In the genomic region with DNA sequence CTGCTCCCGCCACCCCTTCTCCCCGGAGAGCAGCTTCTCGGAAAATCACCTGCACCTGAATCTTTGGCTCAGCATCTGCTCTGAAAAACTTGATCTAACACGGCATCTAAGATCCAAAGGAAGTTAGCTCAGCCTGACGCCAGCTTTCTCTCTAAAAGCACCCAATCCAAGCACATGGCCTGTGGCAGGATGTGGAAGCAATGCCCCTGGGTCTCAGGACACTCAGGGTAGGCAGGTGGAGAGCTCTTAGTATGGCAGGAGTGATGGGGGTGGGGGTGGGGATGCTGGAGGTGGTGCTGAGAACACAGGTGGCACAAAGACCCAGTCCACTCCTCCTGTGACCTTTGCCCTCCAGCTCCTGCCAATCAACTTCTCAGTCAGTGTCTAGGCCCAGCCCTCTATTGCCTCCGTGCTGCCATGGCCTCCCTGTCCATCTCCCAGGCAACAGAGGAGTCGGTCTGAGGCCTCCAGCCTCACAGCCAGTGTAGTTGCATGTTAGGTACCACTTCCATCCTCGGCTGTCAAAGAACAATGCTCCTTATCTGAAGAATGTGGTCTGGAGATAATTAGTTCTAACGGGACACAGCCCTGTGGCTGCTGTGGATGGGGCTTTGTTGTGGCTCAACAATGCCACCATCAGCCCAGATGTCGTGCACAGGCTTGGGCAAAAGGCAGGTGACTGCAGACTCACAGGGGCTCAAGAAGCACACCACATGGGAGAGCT, we compare ENCODE assay signal across 19 cellular contexts.
DNase-seq lines count a peak whose midpoint lies in the region; ATAC-seq and TF ChIP-seq lines count a peak whose summit lies in the region.
"Had no signal": no experiment of that assay in that cellular context is flagged by ENCODE, and none has a peak within 500 bp of the region (broad histone marks: within the 10 kb centered on the region; RNA-seq: fewer than 3 reads in every experiment).

No MANE protein-coding gene starts in this region.

- POLR2A ChIA-PET in OCI-LY7 (lab: Charles Lee) = interaction anchor here (0.5 kb wide), 1 partner anchor 795 kb away, joined by 3 read pairs; no protein-coding TSS in a partner anchor

- no peaks in the 10 kb centered on the region for H3K9me3 Mint-ChIP-seq in effector memory CD8-positive, alpha-beta T cell
- H3K9me3 Mint-ChIP-seq in stimulated activated effector memory CD8-positive, alpha-beta T cell treated with anti-CD3 and anti-CD28 coated beads, Interleukin-12 subunit alpha, Interleukin-12 subunit beta, amount 100 ng/mL, for 72 hours = peaks cover 5% of the 10 kb centered on the region
- H3K9me3 Mint-ChIP-seq in endothelial cell (ENCODE audit: unreplicated experiment) = peaks cover 10% of the 10 kb centered on the region

- CTCF ChIA-PET in OCI-LY7 (lab: Charles Lee; ENCODE audit: unreplicated experiment) = interaction anchor here (0.6 kb wide), 1 partner anchor 821 kb away, joined by 4 read pairs; no protein-coding TSS in a partner anchor

- ATAC-seq in heart right ventricle (peak in 7 of 8 donors; percentile 23 to 62 (median 47)), left cardiac atrium (no peak), left colon (no peak)
- ATAC-seq in effector memory CD8-positive, alpha-beta T cell (replicated peaks) = peak; percentile 53
- no peak for ATAC-seq in stimulated activated effector memory CD8-positive, alpha-beta T cell treated with anti-CD3 and anti-CD28 coated beads, Interleukin-12 subunit alpha, Interleukin-12 subunit beta, amount 100 ng/mL, for 72 hours
- ATAC-seq: activated naive CD4-positive, alpha-beta T cell treated with anti-CD3 and anti-CD28 coated beads, Interleukin-2, amount 50 U/mL, for 72 hours had no signal

- H3K9me3 ChIP-seq in heart right ventricle (peaks cover 0 to 21% (median 7%) of the 10 kb centered on the region in 11 donors), OCI-LY7 (ENCODE audit: low read length) (no peaks in the 10 kb centered on the region)
- H3K9me3 ChIP-seq: HAP-1, prostate gland had no signal

- no TSS peak for BruUV-seq in OCI-LY7 (replicated peaks; lab: Mats Ljungman, UMichigan)

- H3K4me1 Mint-ChIP-seq in effector memory CD8-positive, alpha-beta T cell (ENCODE audit: low read depth in 2 of 2) = peaks cover 24 to 28% of the 10 kb centered on the region in 2 donors
- H3K4me1 Mint-ChIP-seq in stimulated activated effector memory CD8-positive, alpha-beta T cell treated with anti-CD3 and anti-CD28 coated beads, Interleukin-12 subunit alpha, Interleukin-12 subunit beta, amount 100 ng/mL, for 72 hours = peaks cover 29% of the 10 kb centered on the region
- peaks cover 4% of the 10 kb centered on the region for H3K4me1 Mint-ChIP-seq in endothelial cell (ENCODE audit: unreplicated experiment)

- peak overlapping the region; percentile 28 to 87 for H3K27ac Mint-ChIP-seq in effector memory CD8-positive, alpha-beta T cell
- H3K27ac Mint-ChIP-seq in stimulated activated effector memory CD8-positive, alpha-beta T cell treated with anti-CD3 and anti-CD28 coated beads, Interleukin-12 subunit alpha, Interleukin-12 subunit beta, amount 100 ng/mL, for 72 hours = peak overlapping the region; percentile 3
- no peak overlapping the region for H3K27ac Mint-ChIP-seq in endothelial cell (ENCODE audit: unreplicated experiment)

- H3K27me3 Mint-ChIP-seq in effector memory CD8-positive, alpha-beta T cell = peaks cover 5 to 9% of the 10 kb centered on the region in 2 donors
- H3K27me3 Mint-ChIP-seq in endothelial cell (ENCODE audit: unreplicated experiment) = peaks cover 10% of the 10 kb centered on the region

- TF ChIP-seq CTCF in heart right ventricle (IDR thresholded peaks at IDR 0.05) = peak in 2 of 9 donors; percentile 18 to 21
- peak; percentile 33; the same call in 1 of the 2 replicates for TF ChIP-seq CTCF in OCI-LY7 (conservative IDR thresholded peaks at IDR 0.05; ENCODE audit: low read length)
- no peak for TF ChIP-seq CTCF in endothelial cell (IDR thresholded peaks at IDR 0.05; ENCODE audit: unreplicated experiment)

- no peak overlapping the region for H3K27ac ChIP-seq in heart right ventricle
- no peak overlapping the region for H3K27ac ChIP-seq in OCI-LY7 (ENCODE audit: low read depth, low read length, poor library complexity, severe bottlenecking)
- no peak overlapping the region for H3K27ac ChIP-seq in caudate nucleus (ENCODE audit: low read depth, low read length)
- H3K27ac ChIP-seq: epithelial cell of prostate, prostate gland, suprapubic skin had no signal

- intact Hi-C loops in heart right ventricle (cut with DNase I) = loop anchor here in 1 of 10 donors (10.0 kb wide), 1 partner anchor 265 kb away; the partner anchor contains the start of gene KIF26A
- intact Hi-C loops in left cardiac atrium (cut with DNase I) = no loop called here
- intact Hi-C loops in OCI-LY7 (cut with micrococcal nuclease; ENCODE audit: unreplicated experiment) = no loop called here
- intact Hi-C loops in left colon (cut with DNase I, micrococcal nuclease) = no loop called here

- H3K27me3 ChIP-seq in heart right ventricle = peaks cover 0 to 3% (median 0%) of the 10 kb centered on the region in 7 donors

- no peak overlapping the region for H3K4me3 ChIP-seq in heart right ventricle
- H3K4me3 ChIP-seq in OCI-LY7 (ENCODE audit: low read depth, low read length, poor library complexity, severe bottlenecking) = no peak overlapping the region
- H3K4me3 ChIP-seq: HAP-1, prostate gland, suprapubic skin had no signal

- 49 to 53% methylated on average over 10 of the region's 10 CpGs for WGBS in heart right ventricle, 2 donors

- no peak overlapping the region for H2AFZ ChIP-seq in OCI-LY7 (ENCODE audit: low read length)

- peak overlapping the region in 1 of 2 donors; percentile 19 for H3K4me3 Mint-ChIP-seq in effector memory CD8-positive, alpha-beta T cell
- H3K4me3 Mint-ChIP-seq in stimulated activated effector memory CD8-positive, alpha-beta T cell treated with anti-CD3 and anti-CD28 coated beads, Interleukin-12 subunit alpha, Interleukin-12 subunit beta, amount 100 ng/mL, for 72 hours = no peak overlapping the region
- H3K4me3 Mint-ChIP-seq in endothelial cell (ENCODE audit: unreplicated experiment) = no peak overlapping the region

- H3K9me2 ChIP-seq in OCI-LY7 (ENCODE audit: insufficient read depth, low read length) = no peaks in the 10 kb centered on the region

- H3K36me3 ChIP-seq in heart right ventricle (no peaks in the 10 kb centered on the region), OCI-LY7 (ENCODE audit: insufficient read depth, low read length) (no peaks in the 10 kb centered on the region)
- H3K36me3 ChIP-seq: HAP-1, prostate gland, suprapubic skin had no signal

- no peaks in the 10 kb centered on the region for H3K36me3 Mint-ChIP-seq in effector memory CD8-positive, alpha-beta T cell (ENCODE audit: insufficient read depth)
- no peaks in the 10 kb centered on the region for H3K36me3 Mint-ChIP-seq in stimulated activated effector memory CD8-positive, alpha-beta T cell treated with anti-CD3 and anti-CD28 coated beads, Interleukin-12 subunit alpha, Interleukin-12 subunit beta, amount 100 ng/mL, for 72 hours
- peaks cover 17% of the 10 kb centered on the region for H3K36me3 Mint-ChIP-seq in endothelial cell (ENCODE audit: low read depth, unreplicated experiment)

- DNase-seq in heart right ventricle (no peak), left cardiac atrium (no peak), OCI-LY7 (ENCODE audit: low spot score) (peak; percentile 17), left colon (no peak), endothelial cell (ENCODE audit: low spot score) (no peak), caudate nucleus (lab: John Stamatoyannopoulos, UW) (no peak)
- DNase-seq in effector memory CD8-positive, alpha-beta T cell = no peak
- DNase-seq in stimulated activated effector memory CD8-positive, alpha-beta T cell treated with anti-CD3 and anti-CD28 coated beads, Interleukin-12 subunit alpha, Interleukin-12 subunit beta, amount 100 ng/mL, for 72 hours (ENCODE audit: low spot score in 2 of 2) = peak in 1 of 2 donors; percentile 37
- DNase-seq: activated CD8-positive, alpha-beta memory T cell treated with anti-CD3 and anti-CD28 coated beads for 24 hours; Kasumi-1; midbrain; NCI-H1694; NCI-H82; stimulated activated CD4-positive, alpha-beta T cell treated with anti-CD3 and anti-CD28 coated beads, Interleukin-15, amount 100 ng/mL, for 24 hours had no signal

- peaks cover 1 to 22% (median 12%) of the 10 kb centered on the region in 9 donors for H3K4me1 ChIP-seq in heart right ventricle
- H3K4me1 ChIP-seq in OCI-LY7 (ENCODE audit: insufficient read depth, low read length, poor library complexity, severe bottlenecking) = peaks cover 21% of the 10 kb centered on the region
- H3K4me1 ChIP-seq: HAP-1, prostate gland had no signal

- no peaks in the 10 kb centered on the region for H4K20me1 ChIP-seq in OCI-LY7 (ENCODE audit: insufficient read depth, low read length)

- no peaks in the 10 kb centered on the region for H3K79me2 ChIP-seq in OCI-LY7 (ENCODE audit: insufficient read depth, low read depth, low read length)

- no peak overlapping the region for H3K4me2 ChIP-seq in OCI-LY7 (ENCODE audit: low read length)

Comparison
In these comparisons a context has a peak if more than half of its experiments do, and no peak if none do; other contexts are left out.
1. ATAC-seq: peak in heart right ventricle (7 of 8) and effector memory CD8-positive, alpha-beta T cell (single experiment); none in left cardiac atrium (0 of 2), stimulated activated effector memory CD8-positive, alpha-beta T cell treated with anti-CD3 and anti-CD28 coated beads, Interleukin-12 subunit alpha, Interleukin-12 subunit beta, amount 100 ng/mL, for 72 hours (single experiment) and left colon (single experiment).